In genomic region chr2:96691022-96691612, GRCh38 we compare ENCODE assay signal across 1 cellular context.
TF ChIP-seq lines count a peak whose summit lies in the region.

No MANE protein-coding gene starts in this region.

TF ChIP-seq in H1, 55 proteins besides CTCF, POLR2A, EP300 and RAD21:
- TF ChIP-seq ATF2 (IDR thresholded peaks at IDR 0.05; ENCODE audit: low read length) (no peak), SIN3A (conservative IDR thresholded peaks at IDR 0.05 in 1 of 2, IDR thresholded peaks at IDR 0.05 in 1 of 2; ENCODE audit: low read depth in 1 of 2, low read length in 2 of 2) (no peak)
TF ChIP-seq in H1: peak in this region for 0.
